ENCODE assay signal across 16 cellular contexts in the genomic region with DNA sequence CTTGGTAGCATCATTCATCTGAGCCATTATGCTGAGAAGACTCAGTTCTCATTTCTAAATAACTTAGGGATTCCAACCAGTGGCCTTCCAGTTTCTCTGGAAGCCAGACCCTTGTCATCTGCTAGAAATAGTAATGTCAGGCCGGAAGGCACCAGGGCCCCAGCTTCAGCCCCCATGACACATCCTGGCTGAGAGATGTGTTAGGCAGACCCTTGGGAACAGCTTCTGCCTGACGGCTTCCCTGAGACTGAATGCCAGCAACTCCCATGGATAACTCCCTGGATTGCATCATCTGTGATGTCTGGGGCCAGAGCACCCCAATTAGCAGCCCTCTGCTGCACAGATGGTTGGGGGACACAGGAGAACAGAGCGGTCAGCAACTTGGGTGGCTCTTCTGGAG.
"Had no signal": no experiment of that assay in that cellular context is flagged by ENCODE, and none has a peak within 500 bp of the region (broad histone marks: within the 10 kb centered on the region; RNA-seq: fewer than 3 reads in every experiment).

No MANE protein-coding gene starts in this region.

- H3K36me3 ChIP-seq: neural progenitor cell, thyroid gland had no signal

- H3K27ac ChIP-seq: neural progenitor cell, thyroid gland had no signal

- H3K4me2 ChIP-seq: neural progenitor cell had no signal

- H3K4me3 ChIP-seq: mucosa of descending colon, neural progenitor cell, thyroid gland had no signal

- H3K9ac ChIP-seq: neural progenitor cell had no signal

- H2AFZ ChIP-seq: neural progenitor cell had no signal

- H3K27me3 ChIP-seq: neural progenitor cell, thyroid gland had no signal

- H3K9me3 ChIP-seq: mucosa of descending colon, thyroid gland had no signal

- H3K4me1 ChIP-seq: neural progenitor cell, thyroid gland had no signal

- DNase-seq: activated B cell treated with CpG ODN at 0.5 μM for 24 hours; activated CD4-positive, alpha-beta memory T cell treated with anti-CD3 and anti-CD28 coated beads for 36 hours; activated CD4-positive, alpha-beta T cell treated with anti-CD3 and anti-CD28 coated beads for 4 hours; activated gamma-delta T cell treated with Interleukin-2 at 50 U/mL for 16 hours; activated T-cell treated with anti-CD3 and anti-CD28 coated beads for 4 hours; effector memory CD8-positive, alpha-beta T cell; foreskin melanocyte; mesenchymal stem cell; mucosa of descending colon; naive thymus-derived CD4-positive, alpha-beta T cell; stimulated activated CD8-positive, alpha-beta memory T cell treated with anti-CD3 and anti-CD28 coated beads, Interleukin-4, amount 100 ng/mL, for 48 hours; stimulated activated naive CD4-positive, alpha-beta T cell; T-cell; thyroid gland had no signal

- ATAC-seq: activated naive CD4-positive, alpha-beta T cell treated with anti-CD3 and anti-CD28 coated beads, Interleukin-2, amount 50 U/mL, for 72 hours; effector memory CD8-positive, alpha-beta T cell; mucosa of descending colon; naive thymus-derived CD4-positive, alpha-beta T cell; T-cell had no signal
